Comparison of ENCODE assay signal across 11 cellular contexts in the genomic region with DNA sequence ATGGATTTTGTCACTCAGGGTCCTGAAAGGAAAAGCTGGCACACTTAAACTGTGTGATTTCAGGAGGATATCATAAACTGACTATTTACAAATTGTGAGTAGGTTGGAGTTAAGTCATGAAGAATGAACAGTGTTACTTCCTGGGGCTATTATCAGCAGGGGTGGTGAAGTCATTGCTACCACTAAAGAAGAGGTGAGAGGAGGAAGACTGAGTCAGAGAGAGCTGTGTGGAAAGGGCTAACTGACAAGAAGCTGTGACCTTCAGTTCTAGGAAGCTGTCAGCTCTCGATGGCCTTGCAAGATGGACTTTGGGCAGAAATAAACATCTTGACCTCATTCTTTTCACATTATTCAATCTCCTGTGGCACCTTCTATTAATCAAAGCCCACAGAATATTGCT.
DNase-seq lines count a peak whose midpoint lies in the region; ATAC-seq, FAIRE-seq and TF ChIP-seq lines count a peak whose summit lies in the region.
"Had no signal": no experiment of that assay in that cellular context is flagged by ENCODE, and none has a peak within 500 bp of the region (broad histone marks: within the 10 kb centered on the region; RNA-seq: fewer than 3 reads in every experiment).

No MANE protein-coding gene starts in this region.

- no peaks in the 10 kb centered on the region for H3K36me3 Mint-ChIP-seq in astrocyte (ENCODE audit: low read depth, unreplicated experiment)
- H3K36me3 Mint-ChIP-seq in T-helper 17 cell (ENCODE audit: low read depth) = peaks cover 3% of the 10 kb centered on the region

- no peak overlapping the region for H3K4me3 Mint-ChIP-seq in astrocyte (ENCODE audit: unreplicated experiment)
- H3K4me3 Mint-ChIP-seq in T-helper 17 cell = no peak overlapping the region

- DNase-seq in ELR (ENCODE audit: low read depth) (peak; percentile 61), HTR-8/SVneo (ENCODE audit: insufficient read length, low spot score) (peak; percentile 17), astrocyte (ENCODE audit: low read depth) (peak; percentile 93), left lung (no peak), NCI-H345 treated with DMSO at 0.1 percent for 48 hours (lab: John Stamatoyannopoulos, UW; ENCODE audit: unreplicated experiment) (no peak), T-helper 17 cell (no peak)
- DNase-seq: activated CD4-positive, alpha-beta T cell treated with anti-CD3 and anti-CD28 coated beads, Interleukin-2, amount 50 U/mL, for 4 hours; cerebellar nuclear complex had no signal

- TF ChIP-seq CTCF in astrocyte (IDR thresholded peaks at IDR 0.05; ENCODE audit: insufficient read depth, low read depth, low read length) (no peak), left lung (IDR thresholded peaks at IDR 0.05) (no peak)

- no peak overlapping the region for H3K9ac ChIP-seq in astrocyte (ENCODE audit: low read length)
- H3K9ac ChIP-seq: parathyroid adenoma had no signal

- intact Hi-C loops in left lung (cut with DNase I) = no loop called here

- no peaks in the 10 kb centered on the region for H3K9me3 Mint-ChIP-seq in astrocyte (ENCODE audit: unreplicated experiment)

- H2AFZ ChIP-seq in astrocyte (ENCODE audit: low read depth, low read length) = no peak overlapping the region
- H2AFZ ChIP-seq: parathyroid adenoma had no signal

- peak overlapping the region; percentile 3 for H3K4me2 ChIP-seq in astrocyte (ENCODE audit: low read length)

- H3K27ac Mint-ChIP-seq in astrocyte (ENCODE audit: unreplicated experiment) (no peak overlapping the region), T-helper 17 cell (no peak overlapping the region)

- H3K4me1 Mint-ChIP-seq in astrocyte (ENCODE audit: low read depth, unreplicated experiment) (peaks cover 25% of the 10 kb centered on the region), T-helper 17 cell (no peaks in the 10 kb centered on the region)

- H3K27me3 Mint-ChIP-seq in astrocyte (ENCODE audit: low read depth, unreplicated experiment) = peaks cover under 1% of the 10 kb centered on the region
- peaks cover 31% of the 10 kb centered on the region for H3K27me3 Mint-ChIP-seq in T-helper 17 cell

- H3K9me3 ChIP-seq in astrocyte (ENCODE audit: insufficient read depth, low read depth, low read length) (no peaks in the 10 kb centered on the region), left lung (peaks cover 0 to under 1% of the 10 kb centered on the region in 2 donors), T-helper 17 cell (ENCODE audit: control insufficient read depth, low read length, poor library complexity, severe bottlenecking) (no peaks in the 10 kb centered on the region)

- no peaks in the 10 kb centered on the region for H3K27me3 ChIP-seq in astrocyte (ENCODE audit: insufficient read depth, low read length)
- no peaks in the 10 kb centered on the region for H3K27me3 ChIP-seq in left lung

- H3K36me3 ChIP-seq in astrocyte (ENCODE audit: insufficient read depth, low read length) = no peaks in the 10 kb centered on the region
- no peaks in the 10 kb centered on the region for H3K36me3 ChIP-seq in left lung

- H4K20me1 ChIP-seq in astrocyte (ENCODE audit: insufficient read depth, low read length) = no peaks in the 10 kb centered on the region

- H3K4me3 ChIP-seq in astrocyte (ENCODE audit: insufficient read depth, low read depth, low read length) (no peak overlapping the region), left lung (no peak overlapping the region)

- ATAC-seq in left lung (peak; percentile 65), HG02885 (IDR thresholded peaks at IDR 0.05; ENCODE audit: poor library complexity, unreplicated experiment) (no peak), T-helper 17 cell (no peak)

- FAIRE-seq in HTR-8/SVneo (lab: Jason Lieb, UNC) = no peak
- peak; percentile 39 for FAIRE-seq in astrocyte (lab: Jason Lieb, UNC)
- FAIRE-seq: G401.6 had no signal

- H3K27ac ChIP-seq in astrocyte (ENCODE audit: low read depth, low read length) = peak overlapping the region; percentile 1
- no peak overlapping the region for H3K27ac ChIP-seq in left lung
- H3K27ac ChIP-seq: parathyroid adenoma had no signal

- H3K4me1 ChIP-seq in astrocyte (ENCODE audit: insufficient read depth, low read length) (peaks cover 20% of the 10 kb centered on the region), left lung (peaks cover 0 to 3% of the 10 kb centered on the region in 2 donors)

- H3K79me2 ChIP-seq in astrocyte (ENCODE audit: insufficient read depth, low read length) = no peaks in the 10 kb centered on the region
- H3K79me2 ChIP-seq: parathyroid adenoma had no signal

Comparison
In these comparisons a context has a peak if more than half of its experiments do, and no peak if none do; other contexts are left out.
1. DNase-seq: peak in ELR (single experiment), HTR-8/SVneo (single experiment) and astrocyte (single experiment); none in left lung (0 of 2), NCI-H345 treated with DMSO at 0.1 percent for 48 hours (single experiment) and T-helper 17 cell (0 of 3).